16 cellular contexts compared by ENCODE assay signal in the genomic region with DNA sequence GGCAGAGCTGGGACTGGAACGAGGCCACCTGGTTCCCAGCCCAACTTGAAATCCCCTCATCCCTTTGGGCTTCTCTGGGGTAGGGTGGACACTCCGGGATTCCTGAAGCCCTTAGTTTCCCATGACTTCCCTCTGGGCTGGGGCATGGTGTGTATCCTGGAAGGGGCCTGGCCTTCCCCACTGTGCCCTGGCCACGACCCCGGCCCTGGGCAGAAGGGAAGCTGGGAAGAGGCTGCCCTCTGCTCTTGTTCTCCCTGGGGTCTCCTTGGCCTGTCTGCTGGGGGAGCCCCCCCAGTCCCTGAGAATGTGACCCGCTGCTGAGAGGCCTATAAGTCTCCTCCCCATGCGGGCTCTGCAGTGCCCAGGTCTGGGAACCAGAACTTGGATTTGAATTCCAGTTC.
DNase-seq lines count a peak whose midpoint lies in the region; ATAC-seq and TF ChIP-seq lines count a peak whose summit lies in the region.
"Had no signal": no experiment of that assay in that cellular context is flagged by ENCODE, and none has a peak within 500 bp of the region (broad histone marks: within the 10 kb centered on the region; RNA-seq: fewer than 3 reads in every experiment).

No MANE protein-coding gene starts in this region.

- H3K4me1 ChIP-seq in SJCRH30 (peaks cover 35% of the 10 kb centered on the region), heart right ventricle (peaks cover 11 to 34% (median 24%) of the 10 kb centered on the region in 9 donors), neuron (ENCODE audit: insufficient read depth, low read length) (peaks cover 33% of the 10 kb centered on the region)

- H3K27ac ChIP-seq in AG04450 (ENCODE audit: low read depth, low read length), result peak overlapping the region; percentile 2
- H3K27ac ChIP-seq in SJCRH30, result peak overlapping the region; percentile 35; the same call in 1 of the 2 replicates
- peak overlapping the region in 9 of 10 donors; percentile 47 to 77 (median 68) for H3K27ac ChIP-seq in heart right ventricle

- intact Hi-C loops in heart right ventricle (cut with DNase I), result no loop called here

- no peak overlapping the region for H3K4me3 Mint-ChIP-seq in activated CD4-positive, alpha-beta T cell treated with anti-CD3 and anti-CD28 coated beads, Interleukin-2, amount 10 ng/mL, durations not matched to agents 7 days and 5 days
- H3K4me3 Mint-ChIP-seq: activated B cell treated with CpG ODN at 0.5 μM for 24 hours, IgD-negative memory B cell had no signal

- H3K9me3 ChIP-seq in AG04450 (ENCODE audit: control insufficient read depth, insufficient read depth, low read length) (no peaks in the 10 kb centered on the region; the same call in 1 of the 2 replicates), SJCRH30 (replicated peaks) (no peaks in the 10 kb centered on the region), heart right ventricle (no peaks in the 10 kb centered on the region), neuron (ENCODE audit: low read length) (no peaks in the 10 kb centered on the region)

- H3K36me3 Mint-ChIP-seq in activated CD4-positive, alpha-beta T cell treated with anti-CD3 and anti-CD28 coated beads, Interleukin-2, amount 10 ng/mL, durations not matched to agents 7 days and 5 days (ENCODE audit: low read depth), result no peaks in the 10 kb centered on the region
- H3K36me3 Mint-ChIP-seq: IgD-negative memory B cell, type B pancreatic cell had no signal

- H3K9me3 Mint-ChIP-seq in activated CD4-positive, alpha-beta T cell treated with anti-CD3 and anti-CD28 coated beads, Interleukin-2, amount 10 ng/mL, durations not matched to agents 7 days and 5 days, result no peaks in the 10 kb centered on the region
- H3K9me3 Mint-ChIP-seq: activated B cell treated with CpG ODN at 0.5 μM for 24 hours, IgD-negative memory B cell, type B pancreatic cell had no signal

- H3K36me3 ChIP-seq in SJCRH30 (no peaks in the 10 kb centered on the region), heart right ventricle (no peaks in the 10 kb centered on the region), neuron (ENCODE audit: insufficient read depth, low read length) (no peaks in the 10 kb centered on the region)

- DNase-seq in AG04450 (ENCODE audit: low read depth, low spot score) (no peak), SJCRH30 (peak in 1 of 2 experiments; percentile 42), heart right ventricle (peak in 1 of 2 donors; percentile 51), NCI-H510A treated with DMSO at 0.1 percent for 48 hours (lab: John Stamatoyannopoulos, UW) (no peak)
- DNase-seq in activated CD4-positive, alpha-beta T cell treated with anti-CD3 and anti-CD28 coated beads, Interleukin-2, amount 10 ng/mL, durations not matched to agents 7 days and 5 days, result no peak
- DNase-seq: activated B cell treated with CpG ODN at 0.5 μM for 24 hours; activated naive CD4-positive, alpha-beta T cell treated with Interleukin-2 at 50 U/mL for 16 hours; effector CD4-positive, alpha-beta T cell; RPMI8226; T-helper 1 cell had no signal

- ATAC-seq in heart right ventricle (peak; percentile 31 to 53 (median 46)), HG02610 (IDR thresholded peaks at IDR 0.05; ENCODE audit: unreplicated experiment) (no peak), HG02885 (IDR thresholded peaks at IDR 0.05; ENCODE audit: poor library complexity, unreplicated experiment) (no peak)
- ATAC-seq: left lobe of liver had no signal

- TF ChIP-seq CTCF in AG04450 (IDR thresholded peaks at IDR 0.05; ENCODE audit: low read depth, low read length) (no peak), heart right ventricle (IDR thresholded peaks at IDR 0.05) (no peak)

- no peak overlapping the region for H3K27ac Mint-ChIP-seq in activated CD4-positive, alpha-beta T cell treated with anti-CD3 and anti-CD28 coated beads, Interleukin-2, amount 10 ng/mL, durations not matched to agents 7 days and 5 days
- H3K27ac Mint-ChIP-seq: activated B cell treated with CpG ODN at 0.5 μM for 24 hours, IgD-negative memory B cell had no signal

- WGBS in heart right ventricle, 2 donors, result 74 to 80% methylated on average over 6 of the region's 6 CpGs

- peak overlapping the region; percentile 27 for H2AFZ ChIP-seq in neuron (ENCODE audit: low read depth, low read length)

- CTCF ChIA-PET in AG04450 (lab: Charles Lee), result interaction anchor here (4.0 kb wide), 1 partner anchor 15 kb away, joined by 15 read pairs; no protein-coding TSS in a partner anchor
- CTCF ChIA-PET in activated CD4-positive, alpha-beta T cell treated with anti-CD3 and anti-CD28 coated beads, Interleukin-2, amount 10 ng/mL, durations not matched to agents 7 days and 5 days (lab: Charles Lee), result interaction anchor here (0.6 to 2.1 kb wide), 3 partner anchors 9 to 294 kb away, joined by 3 to 7 read pairs (median 3); no protein-coding TSS in a partner anchor

- H3K27me3 ChIP-seq in AG04450 (ENCODE audit: control insufficient read depth, insufficient read depth, low read length) (peaks cover 7% of the 10 kb centered on the region), SJCRH30 (no peaks in the 10 kb centered on the region), heart right ventricle (no peaks in the 10 kb centered on the region), neuron (ENCODE audit: insufficient read depth, low read length) (no peaks in the 10 kb centered on the region)

- H3K4me3 ChIP-seq in AG04450 (ENCODE audit: low read depth, low read length) (no peak overlapping the region), SJCRH30 (peak overlapping the region; percentile 23), heart right ventricle (no peak overlapping the region), neuron (ENCODE audit: low read length) (no peak overlapping the region)

- H3K4me1 Mint-ChIP-seq in activated CD4-positive, alpha-beta T cell treated with anti-CD3 and anti-CD28 coated beads, Interleukin-2, amount 10 ng/mL, durations not matched to agents 7 days and 5 days, result no peaks in the 10 kb centered on the region
- H3K4me1 Mint-ChIP-seq: activated B cell treated with CpG ODN at 0.5 μM for 24 hours, IgD-negative memory B cell had no signal

- no peaks in the 10 kb centered on the region for H3K27me3 Mint-ChIP-seq in activated CD4-positive, alpha-beta T cell treated with anti-CD3 and anti-CD28 coated beads, Interleukin-2, amount 10 ng/mL, durations not matched to agents 7 days and 5 days
- H3K27me3 Mint-ChIP-seq: activated B cell treated with CpG ODN at 0.5 μM for 24 hours, IgD-negative memory B cell, type B pancreatic cell had no signal

- POLR2A ChIA-PET in AG04450 (lab: Yijun Ruan, JAX), result interaction anchor here (0.7 kb wide), 1 partner anchor 586 kb away, joined by 3 read pairs; no protein-coding TSS in a partner anchor
- POLR2A ChIA-PET in activated CD4-positive, alpha-beta T cell treated with anti-CD3 and anti-CD28 coated beads, Interleukin-2, amount 10 ng/mL, durations not matched to agents 7 days and 5 days (lab: Charles Lee), result interaction anchor here (0.5 kb wide), 1 partner anchor 441 kb away, joined by 5 read pairs; no protein-coding TSS in a partner anchor

Comparison
In these comparisons a context has a peak if more than half of its experiments do, and no peak if none do; other contexts are left out.
1. H3K27ac ChIP-seq: peak in every context shown above with its lines; median percentile 68 in heart right ventricle; 35 in SJCRH30; 2 in AG04450.
2. ATAC-seq: peak in heart right ventricle (8 of 8); none in HG02610 (single experiment) and HG02885 (single experiment).